12 cellular contexts compared by ENCODE assay signal in genomic region chr13:20993661-20994440, GRCh38.
DNase-seq lines count a peak whose midpoint lies in the region; ATAC-seq and TF ChIP-seq lines count a peak whose summit lies in the region.
"Had no signal": no experiment of that assay in that cellular context is flagged by ENCODE, and none has a peak within 500 bp of the region (broad histone marks: within the 10 kb centered on the region; RNA-seq: fewer than 3 reads in every experiment).

No MANE protein-coding gene starts in this region.

- POLR2A ChIA-PET in activated CD4-positive, alpha-beta T cell treated with anti-CD3 and anti-CD28 coated beads for 36 hours (lab: Charles Lee): interaction anchor here (0.5 kb wide), 1 partner anchor 577 kb away, joined by 3 read pairs; no protein-coding TSS in a partner anchor
- POLR2A ChIA-PET in A673 (lab: Charles Lee; ENCODE audit: low non-redundant PET): no interaction called here

- no peaks in the 10 kb centered on the region for H3K36me3 ChIP-seq in testis (ENCODE audit: low read depth, missing control alignments)
- H3K36me3 ChIP-seq in A673 (ENCODE audit: insufficient read depth, low read length, poor library complexity, severe bottlenecking): peaks cover 7% of the 10 kb centered on the region
- no peaks in the 10 kb centered on the region for H3K36me3 ChIP-seq in uterus

- intact Hi-C loops in activated CD4-positive, alpha-beta T cell treated with anti-CD3 and anti-CD28 coated beads for 36 hours (cut with DNase I, micrococcal nuclease): no loop called here
- intact Hi-C loops in testis (cut with DNase I; ENCODE audit: low total_unique reads) (no loop called here), A673 (cut with micrococcal nuclease; ENCODE audit: unreplicated experiment) (no loop called here), uterus (cut with DNase I; ENCODE audit: low total_unique reads) (no loop called here)

- peaks cover 2% of the 10 kb centered on the region for H3K27me3 Mint-ChIP-seq in activated CD4-positive, alpha-beta T cell treated with anti-CD3 and anti-CD28 coated beads for 36 hours
- peaks cover 3% of the 10 kb centered on the region for H3K27me3 Mint-ChIP-seq in T-helper 2 cell treated with Interferon-gamma antibody and Interleukin-4, amounts not matched to agents 5 μg/mL and 100 μg/mL, for 36 hours (ENCODE audit: low read depth)

- TF ChIP-seq POLR2A in testis (IDR thresholded peaks at IDR 0.05) (no peak), uterus (IDR thresholded peaks at IDR 0.05) (no peak)

- peak; percentile 47 for ATAC-seq in activated CD4-positive, alpha-beta T cell treated with anti-CD3 and anti-CD28 coated beads for 36 hours

- no peak for TF ChIP-seq CTCF in fibroblast of mammary gland (conservative IDR thresholded peaks at IDR 0.05; ENCODE audit: control insufficient read depth, insufficient read depth, low read depth, low read length)
- TF ChIP-seq CTCF in testis (IDR thresholded peaks at IDR 0.05): no peak
- TF ChIP-seq CTCF in A673 (conservative IDR thresholded peaks at IDR 0.05; ENCODE audit: low read depth, low read length): no peak
- no peak for TF ChIP-seq CTCF in uterus (IDR thresholded peaks at IDR 0.05)

- no peaks in the 10 kb centered on the region for H3K4me1 Mint-ChIP-seq in activated CD4-positive, alpha-beta T cell treated with anti-CD3 and anti-CD28 coated beads for 36 hours
- peaks cover 8% of the 10 kb centered on the region for H3K4me1 Mint-ChIP-seq in T-helper 2 cell treated with Interferon-gamma antibody and Interleukin-4, amounts not matched to agents 5 μg/mL and 100 μg/mL, for 36 hours (ENCODE audit: low read depth)

- CTCF ChIA-PET in activated CD4-positive, alpha-beta T cell treated with anti-CD3 and anti-CD28 coated beads for 36 hours (lab: Charles Lee): interaction anchor here (0.7 kb wide), 1 partner anchor 9 kb away, joined by 4 read pairs; no protein-coding TSS in a partner anchor
- CTCF ChIA-PET in A673 (lab: Charles Lee): no interaction called here

- H3K4me3 ChIP-seq in fibroblast of mammary gland (ENCODE audit: control insufficient read depth, low read depth, low read length) (no peak overlapping the region), testis (no peak overlapping the region), A673 (ENCODE audit: low read depth, low read length, poor library complexity, severe bottlenecking) (no peak overlapping the region), uterus (no peak overlapping the region)
- H3K4me3 ChIP-seq: thoracic aorta had no signal

- no TSS peak for BruUV-seq in A673 (replicated peaks; lab: Mats Ljungman, UMichigan)

- DNase-seq in activated CD4-positive, alpha-beta T cell treated with anti-CD3 and anti-CD28 coated beads for 36 hours: peak; percentile 12
- DNase-seq in activated CD4-positive, alpha-beta T cell treated with anti-CD3 and anti-CD28 coated beads for 48 hours: no peak
- DNase-seq in SKM-1 (lab: John Stamatoyannopoulos, UW; ENCODE audit: unreplicated experiment): peak; percentile 28
- DNase-seq in fibroblast of mammary gland (ENCODE audit: low read depth): peak; percentile 92
- peak; percentile 7 for DNase-seq in testis
- no peak for DNase-seq in A673 (ENCODE audit: low spot score)
- no peak for DNase-seq in uterus
- no peak for DNase-seq in T-helper 2 cell treated with Interferon-gamma antibody and Interleukin-4, amounts not matched to agents 5 μg/mL and 100 μg/mL, for 36 hours (ENCODE audit: low spot score)
- DNase-seq: amygdala, RPMI8226 had no signal

- H3K27ac Mint-ChIP-seq in activated CD4-positive, alpha-beta T cell treated with anti-CD3 and anti-CD28 coated beads for 36 hours: peak overlapping the region; percentile 30
- H3K27ac Mint-ChIP-seq in T-helper 2 cell treated with Interferon-gamma antibody and Interleukin-4, amounts not matched to agents 5 μg/mL and 100 μg/mL, for 36 hours: no peak overlapping the region

- H3K4me3 Mint-ChIP-seq in activated CD4-positive, alpha-beta T cell treated with anti-CD3 and anti-CD28 coated beads for 36 hours: no peak overlapping the region
- no peak overlapping the region for H3K4me3 Mint-ChIP-seq in T-helper 2 cell treated with Interferon-gamma antibody and Interleukin-4, amounts not matched to agents 5 μg/mL and 100 μg/mL, for 36 hours

- H3K9me3 Mint-ChIP-seq in activated CD4-positive, alpha-beta T cell treated with anti-CD3 and anti-CD28 coated beads for 36 hours (ENCODE audit: low read depth): no peaks in the 10 kb centered on the region
- H3K9me3 Mint-ChIP-seq in T-helper 2 cell treated with Interferon-gamma antibody and Interleukin-4, amounts not matched to agents 5 μg/mL and 100 μg/mL, for 36 hours: no peaks in the 10 kb centered on the region

- H3K36me3 Mint-ChIP-seq in activated CD4-positive, alpha-beta T cell treated with anti-CD3 and anti-CD28 coated beads for 36 hours (ENCODE audit: low read depth): no peaks in the 10 kb centered on the region
- no peaks in the 10 kb centered on the region for H3K36me3 Mint-ChIP-seq in T-helper 2 cell treated with Interferon-gamma antibody and Interleukin-4, amounts not matched to agents 5 μg/mL and 100 μg/mL, for 36 hours (ENCODE audit: low read depth)

- H3K9me3 ChIP-seq in testis: no peaks in the 10 kb centered on the region
- no peaks in the 10 kb centered on the region for H3K9me3 ChIP-seq in A673 (ENCODE audit: low read depth, low read length, poor library complexity, severe bottlenecking)
- no peaks in the 10 kb centered on the region for H3K9me3 ChIP-seq in uterus
- H3K9me3 ChIP-seq: thoracic aorta had no signal

- WGBS in testis, 2 donors: 89 to 90% methylated on average over 13 of the region's 13 CpGs

- H3K27me3 ChIP-seq in testis: no peaks in the 10 kb centered on the region
- H3K27me3 ChIP-seq in A673 (replicated peaks; ENCODE audit: insufficient read depth, low read depth, low read length, poor library complexity): no peaks in the 10 kb centered on the region
- no peaks in the 10 kb centered on the region for H3K27me3 ChIP-seq in uterus

- H3K27ac ChIP-seq in testis: no peak overlapping the region
- H3K27ac ChIP-seq in A673 (ENCODE audit: low read depth, low read length, poor library complexity, severe bottlenecking): no peak overlapping the region
- no peak overlapping the region for H3K27ac ChIP-seq in uterus
- H3K27ac ChIP-seq: 22Rv1, thoracic aorta had no signal

- H3K4me1 ChIP-seq in testis (no peaks in the 10 kb centered on the region), A673 (ENCODE audit: insufficient read depth, low read length, poor library complexity, severe bottlenecking) (peaks cover 20% of the 10 kb centered on the region), uterus (no peaks in the 10 kb centered on the region)

Comparison
In these comparisons a context has a peak if more than half of its experiments do, and no peak if none do; other contexts are left out.
1. DNase-seq: peak in activated CD4-positive, alpha-beta T cell treated with anti-CD3 and anti-CD28 coated beads for 36 hours (single experiment), SKM-1 (single experiment), fibroblast of mammary gland (single experiment) and testis (single experiment); none in activated CD4-positive, alpha-beta T cell treated with anti-CD3 and anti-CD28 coated beads for 48 hours (single experiment), A673 (single experiment), uterus (0 of 2) and T-helper 2 cell treated with Interferon-gamma antibody and Interleukin-4, amounts not matched to agents 5 μg/mL and 100 μg/mL, for 36 hours (single experiment).